ENCODE assay signal across 1 cellular context in the genomic region with DNA sequence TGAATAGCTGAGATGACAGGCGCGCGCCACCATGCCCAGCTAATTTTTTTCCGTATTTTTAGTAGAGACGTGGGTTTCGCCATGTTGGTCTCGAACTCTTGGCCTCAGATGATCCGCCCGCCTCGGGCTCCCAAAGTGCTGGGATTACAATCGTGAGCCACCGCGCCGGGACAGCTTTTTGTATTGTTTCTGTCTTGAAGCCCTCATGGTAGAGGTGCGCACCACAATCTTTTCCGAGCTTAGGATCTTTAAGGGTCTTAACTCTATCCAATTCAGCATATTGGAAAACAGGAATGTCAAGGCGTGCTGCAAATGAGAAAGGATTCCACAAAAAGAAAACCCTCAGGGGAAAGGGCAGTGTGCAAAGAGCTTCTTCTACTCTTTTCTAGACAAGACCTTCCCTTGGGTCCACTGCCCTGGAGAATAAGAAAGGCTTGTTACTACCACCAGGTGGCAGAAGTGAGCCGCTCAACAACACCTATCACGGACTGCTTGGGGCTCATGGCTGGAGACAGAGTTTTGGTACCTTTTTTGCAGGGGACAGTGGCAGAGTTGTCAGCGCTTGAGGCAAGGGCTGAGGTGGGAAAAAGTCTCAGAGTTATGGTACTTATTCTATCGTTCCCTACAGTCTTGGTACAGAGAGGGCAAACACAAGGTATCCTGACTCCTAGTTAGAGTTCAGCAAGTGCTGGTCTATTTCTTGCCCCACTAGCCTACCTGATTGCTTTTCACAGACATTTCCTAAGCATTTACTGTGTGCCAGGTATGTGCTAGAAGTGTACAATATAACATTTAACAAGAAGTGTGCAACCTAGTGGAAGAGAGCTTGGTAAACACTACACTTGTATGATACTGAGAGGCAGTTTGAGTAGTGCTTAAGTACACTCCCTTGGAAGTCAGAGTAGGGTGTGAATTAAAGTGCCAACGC.
A peak's percentile ranks its signal among the peaks of the same experiment; 100 is the strongest.
TF ChIP-seq lines count a peak whose summit lies in the region.

No MANE protein-coding gene starts in this region.

TF ChIP-seq in H1, 55 proteins besides CTCF, POLR2A, EP300 and RAD21:
- TF ChIP-seq, protein P1, sequence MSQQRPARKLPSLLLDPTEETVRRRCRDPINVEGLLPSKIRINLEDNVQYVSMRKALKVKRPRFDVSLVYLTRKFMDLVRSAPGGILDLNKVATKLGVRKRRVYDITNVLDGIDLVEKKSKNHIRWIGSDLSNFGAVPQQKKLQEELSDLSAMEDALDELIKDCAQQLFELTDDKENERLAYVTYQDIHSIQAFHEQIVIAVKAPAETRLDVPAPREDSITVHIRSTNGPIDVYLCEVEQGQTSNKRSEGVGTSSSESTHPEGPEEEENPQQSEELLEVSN (IDR thresholded peaks at IDR 0.05) = 0 out of 2 replicates have a peak, but pooled peaks have one; percentile 17
- no peak for TF ChIP-seq SRF (IDR thresholded peaks at IDR 0.05; ENCODE audit: low read depth, low read length)
